ENCODE assay signal across 8 cellular contexts in the genomic region with DNA sequence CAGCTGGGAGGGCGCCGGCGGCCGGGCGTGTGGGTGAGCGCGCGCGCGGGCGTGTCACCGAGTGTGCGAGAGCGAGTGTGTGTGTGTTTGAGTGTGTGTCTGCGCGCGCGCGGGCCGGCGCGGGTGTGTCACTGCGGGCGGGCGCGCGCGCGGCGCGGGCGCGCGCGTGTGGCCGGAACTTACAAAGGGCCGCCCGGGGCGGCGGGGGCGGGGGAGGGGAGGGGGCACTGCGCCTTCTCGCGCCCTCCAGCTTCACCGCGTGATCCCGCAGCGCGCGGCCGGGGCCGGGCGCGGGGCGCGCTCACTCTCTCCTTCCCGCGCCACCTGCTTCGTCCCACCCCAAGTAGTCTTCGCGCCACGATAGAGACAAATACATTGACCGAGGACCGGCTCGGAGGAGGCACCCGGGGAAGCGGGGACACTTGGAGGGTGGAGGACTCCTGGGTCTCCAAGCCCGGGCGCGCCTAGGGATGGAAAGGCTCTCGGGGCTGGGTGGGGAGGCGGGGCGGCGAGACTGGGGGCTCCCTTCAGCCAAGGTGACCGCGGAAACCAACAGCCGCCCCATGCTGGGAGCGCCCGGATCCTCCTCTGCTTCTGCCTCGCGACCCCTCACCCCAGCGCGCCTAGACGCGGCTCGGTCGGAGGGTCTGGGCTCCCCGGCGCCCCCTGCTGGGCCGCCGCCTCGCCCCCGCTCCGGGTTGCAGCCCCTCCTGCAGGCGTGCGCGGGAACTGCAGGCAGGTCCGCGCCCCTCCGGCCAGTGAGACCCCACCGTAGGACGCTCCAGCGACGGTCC. TPM values are rescaled to one million over a fixed set of nuclear protein-coding genes. Genes with fewer than 3 reads are reported as not detected.
DNase-seq lines count a peak whose midpoint lies in the region; ATAC-seq and TF ChIP-seq lines count a peak whose summit lies in the region.

A gene with protein sequence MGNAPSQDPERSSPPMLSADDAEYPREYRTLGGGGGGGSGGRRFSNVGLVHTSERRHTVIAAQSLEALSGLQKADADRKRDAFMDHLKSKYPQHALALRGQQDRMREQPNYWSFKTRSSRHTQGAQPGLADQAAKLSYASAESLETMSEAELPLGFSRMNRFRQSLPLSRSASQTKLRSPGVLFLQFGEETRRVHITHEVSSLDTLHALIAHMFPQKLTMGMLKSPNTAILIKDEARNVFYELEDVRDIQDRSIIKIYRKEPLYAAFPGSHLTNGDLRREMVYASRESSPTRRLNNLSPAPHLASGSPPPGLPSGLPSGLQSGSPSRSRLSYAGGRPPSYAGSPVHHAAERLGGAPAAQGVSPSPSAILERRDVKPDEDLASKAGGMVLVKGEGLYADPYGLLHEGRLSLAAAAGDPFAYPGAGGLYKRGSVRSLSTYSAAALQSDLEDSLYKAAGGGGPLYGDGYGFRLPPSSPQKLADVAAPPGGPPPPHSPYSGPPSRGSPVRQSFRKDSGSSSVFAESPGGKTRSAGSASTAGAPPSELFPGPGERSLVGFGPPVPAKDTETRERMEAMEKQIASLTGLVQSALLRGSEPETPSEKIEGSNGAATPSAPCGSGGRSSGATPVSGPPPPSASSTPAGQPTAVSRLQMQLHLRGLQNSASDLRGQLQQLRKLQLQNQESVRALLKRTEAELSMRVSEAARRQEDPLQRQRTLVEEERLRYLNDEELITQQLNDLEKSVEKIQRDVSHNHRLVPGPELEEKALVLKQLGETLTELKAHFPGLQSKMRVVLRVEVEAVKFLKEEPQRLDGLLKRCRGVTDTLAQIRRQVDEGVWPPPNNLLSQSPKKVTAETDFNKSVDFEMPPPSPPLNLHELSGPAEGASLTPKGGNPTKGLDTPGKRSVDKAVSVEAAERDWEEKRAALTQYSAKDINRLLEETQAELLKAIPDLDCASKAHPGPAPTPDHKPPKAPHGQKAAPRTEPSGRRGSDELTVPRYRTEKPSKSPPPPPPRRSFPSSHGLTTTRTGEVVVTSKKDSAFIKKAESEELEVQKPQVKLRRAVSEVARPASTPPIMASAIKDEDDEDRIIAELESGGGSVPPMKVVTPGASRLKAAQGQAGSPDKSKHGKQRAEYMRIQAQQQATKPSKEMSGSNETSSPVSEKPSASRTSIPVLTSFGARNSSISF (minus strand): TSS at position 101 of the 794 bp plus-strand sequence. CDS start 247 bp downstream, outside the sequence.

- H3K9ac ChIP-seq in OCI-LY3 (ENCODE audit: low read length), result peak within 1 kb of the TSS; percentile 84
- no peak within 1 kb of the TSS for H3K9ac ChIP-seq in parathyroid adenoma

- TF ChIP-seq CTCF in BE2C (IDR thresholded peaks at IDR 0.05; ENCODE audit: low read depth, low read length), result peak; percentile 88
- peak; percentile 99 for TF ChIP-seq CTCF in OCI-LY3 (IDR thresholded peaks at IDR 0.05; ENCODE audit: low read depth, low read length)
- TF ChIP-seq CTCF in parathyroid adenoma (IDR thresholded peaks at IDR 0.05), result peak; percentile 69
- peak in 2 of 3 experiments; percentile 26 to 45 for TF ChIP-seq CTCF in vagina (IDR thresholded peaks at IDR 0.05)

- ATAC-seq in HG02642 (IDR thresholded peaks at IDR 0.05; ENCODE audit: poor library complexity, unreplicated experiment) (peak; percentile 36), GM21515 (IDR thresholded peaks at IDR 0.05; ENCODE audit: unreplicated experiment) (no peak)

- no peaks in the 10 kb centered on the region for H4K20me1 ChIP-seq in OCI-LY3 (ENCODE audit: insufficient read depth, low read length)

- H3K27ac ChIP-seq in OCI-LY3 (ENCODE audit: low read length) (peak within 1 kb of the TSS; percentile 27; the same call in 1 of the 2 replicates), parathyroid adenoma (no peak within 1 kb of the TSS), vagina (no peak within 1 kb of the TSS)

- TF ChIP-seq POLR2A in vagina (IDR thresholded peaks at IDR 0.05), result no peak

- peaks cover 8% of the 10 kb centered on the region for H3K27me3 ChIP-seq in BE2C
- H3K27me3 ChIP-seq in OCI-LY3 (ENCODE audit: low read depth, low read length), result peaks cover 60% of the 10 kb centered on the region
- H3K27me3 ChIP-seq in parathyroid adenoma (ENCODE audit: control insufficient read depth, insufficient read depth, low read length), result no peaks in the 10 kb centered on the region
- peaks cover 16% of the 10 kb centered on the region for H3K27me3 ChIP-seq in vagina

- intact Hi-C loops in vagina (cut with DNase I), result no loop called here

- DNase-seq in BE2C (peak; percentile 83), germinal center (ENCODE audit: low spot score) (peak; percentile 74), vagina (ENCODE audit: extremely low spot score in 2 of 2) (no peak)
- DNase-seq in activated effector memory CD4-positive, alpha-beta T cell treated with anti-CD3 and anti-CD28 coated beads, Interleukin-2, amount 50 U/mL, for 16 hours, result peak; percentile 78

- peak within 1 kb of the TSS; percentile 87 for H2AFZ ChIP-seq in OCI-LY3 (ENCODE audit: low read depth, low read length)
- peak within 1 kb of the TSS; percentile 68 for H2AFZ ChIP-seq in parathyroid adenoma

- H3K79me2 ChIP-seq in OCI-LY3 (ENCODE audit: low read length), result no peaks in the 10 kb centered on the region
- H3K79me2 ChIP-seq in parathyroid adenoma, result no peaks in the 10 kb centered on the region

- H3K4me1 ChIP-seq in BE2C (peaks cover 9% of the 10 kb centered on the region), OCI-LY3 (ENCODE audit: low read length) (peaks cover 21% of the 10 kb centered on the region), parathyroid adenoma (peaks cover 6% of the 10 kb centered on the region), vagina (peaks cover 32% of the 10 kb centered on the region)

- H3K4me2 ChIP-seq in OCI-LY3 (ENCODE audit: low read length) (peak within 1 kb of the TSS; percentile 96), parathyroid adenoma (ENCODE audit: low read length) (peak within 1 kb of the TSS; percentile 91)

- H3K36me3 ChIP-seq in BE2C (no peaks in the 10 kb centered on the region), OCI-LY3 (replicated peaks; ENCODE audit: low read depth, low read length) (no peaks in the 10 kb centered on the region), parathyroid adenoma (ENCODE audit: control insufficient read depth, insufficient read depth, low read length) (no peaks in the 10 kb centered on the region), vagina (no peaks in the 10 kb centered on the region)

- no peaks in the 10 kb centered on the region; the same call in 1 of the 2 replicates for H3K9me3 ChIP-seq in BE2C
- no peaks in the 10 kb centered on the region for H3K9me3 ChIP-seq in OCI-LY3 (ENCODE audit: insufficient read depth, low read length)
- H3K9me3 ChIP-seq in parathyroid adenoma (ENCODE audit: control insufficient read depth, low read length), result no peaks in the 10 kb centered on the region
- no peaks in the 10 kb centered on the region for H3K9me3 ChIP-seq in vagina

- peak within 1 kb of the TSS; percentile 58 for H3K4me3 ChIP-seq in BE2C (ENCODE audit: low read depth, low read length)
- peak within 1 kb of the TSS; percentile 89 for H3K4me3 ChIP-seq in OCI-LY3 (ENCODE audit: low read length)
- peak within 1 kb of the TSS; percentile 53 for H3K4me3 ChIP-seq in parathyroid adenoma (ENCODE audit: low read depth, low read length)
- H3K4me3 ChIP-seq in vagina, result peak within 1 kb of the TSS; percentile 49 to 51

RNA-seq across cellular contexts. Expression of the gene that starts here (rescaled TPM):
- 58.7 TPM for polyA plus RNA-seq in BE2C (2012; ENCODE audit: insufficient read depth, insufficient read length, low read depth)
- 5.2 TPM for total RNA-seq in vagina

Comparison
In these comparisons a context has a peak if more than half of its experiments do, and no peak if none do; other contexts are left out.
1. DNase-seq: peak in BE2C (single experiment), activated effector memory CD4-positive, alpha-beta T cell treated with anti-CD3 and anti-CD28 coated beads, Interleukin-2, amount 50 U/mL, for 16 hours (single experiment) and germinal center (single experiment); none in vagina (0 of 2).
2. CTCF ChIP-seq: peak in every context shown above with its lines; median percentile 99 in OCI-LY3; 88 in BE2C; 69 in parathyroid adenoma; 36 in vagina.
3. Peak in every context shown above with its lines, with median percentiles within 50 percentile points of each other: H3K4me3 ChIP-seq.